Comparison of ENCODE assay signal across 1 cellular context in the genomic region with DNA sequence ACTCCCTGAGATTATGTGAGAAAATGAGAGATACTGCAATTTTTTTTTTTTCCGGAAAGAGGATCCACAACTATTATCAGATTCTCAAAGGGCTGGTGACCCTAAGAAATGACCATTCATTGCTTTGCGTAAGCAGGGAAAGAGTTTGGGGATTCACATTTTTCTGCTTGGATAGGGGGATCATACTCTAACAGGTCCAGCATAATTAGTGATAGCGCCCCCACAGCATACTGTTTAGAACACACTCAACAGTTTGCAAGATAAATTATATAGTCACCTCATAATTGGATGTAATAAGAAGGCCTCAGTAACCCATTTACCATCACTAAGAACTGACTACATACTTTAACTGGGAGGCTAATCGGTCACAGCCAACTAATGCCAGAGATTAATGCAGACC.
TF ChIP-seq lines count a peak whose summit lies in the region.

No MANE protein-coding gene starts in this region.

TF ChIP-seq in A549, 52 proteins besides CTCF, POLR2A, EP300 and RAD21 (continued from another document):
- TF ChIP-seq PHF8 (IDR thresholded peaks at IDR 0.05; ENCODE audit: borderline replicate concordance, low read depth): no peak
